ENCODE assay signal across 21 cellular contexts in genomic region chr5:126872558-126873349, GRCh38.
"Had no signal": no experiment of that assay in that cellular context is flagged by ENCODE, and none has a peak within 500 bp of the region (broad histone marks: within the 10 kb centered on the region; RNA-seq: fewer than 3 reads in every experiment).

No MANE protein-coding gene starts in this region.

- ATAC-seq: activated naive CD4-positive, alpha-beta T cell treated with anti-CD3 and anti-CD28 coated beads, Interleukin-2, amount 50 U/mL, for 72 hours; esophagus mucosa; lower lobe of right lung; natural killer cell; stimulated activated naive CD8-positive, alpha-beta T cell treated with anti-CD3 and anti-CD28 coated beads, Interleukin-15, Interleukin-2, amounts not matched to agents 100 U/mL and 50 U/mL, for 24 hours had no signal

- H3K27me3 ChIP-seq: adrenal gland, right atrium auricular region, tibial artery had no signal

- H3K27ac ChIP-seq: adrenal gland, lower lobe of right lung, right atrium auricular region, tibial artery, VCaP had no signal

- H3K9me3 ChIP-seq: adrenal gland, lower lobe of right lung, right atrium auricular region, tibial artery had no signal

- H3K27ac Mint-ChIP-seq: activated T-helper 1 cell treated with anti-CD3 and anti-CD28 coated beads, Interleukin-12 subunit alpha, Interleukin-12 subunit beta, Interleukin-2, Interleukin-4 antibody, amounts not matched to agents 30 ng/mL and 10 ng/mL and 1 ng/mL, durations not matched to agents 14 hours and 24 hours and 36 hours; natural killer cell; progenitor cell of endocrine pancreas had no signal

- H3K4me3 ChIP-seq: adrenal gland, lower lobe of right lung, right atrium auricular region, skin epidermis, tibial artery had no signal

- H3K4me1 ChIP-seq: adrenal gland, lower lobe of right lung had no signal

- H3K9me3 Mint-ChIP-seq: activated naive CD4-positive, alpha-beta T cell treated with anti-CD3 and anti-CD28 coated beads, Interleukin-2, amount 50 U/mL, for 72 hours; activated T-helper 1 cell treated with anti-CD3 and anti-CD28 coated beads, Interleukin-12 subunit alpha, Interleukin-12 subunit beta, Interleukin-2, Interleukin-4 antibody, amounts not matched to agents 30 ng/mL and 10 ng/mL and 1 ng/mL, durations not matched to agents 14 hours and 24 hours and 36 hours; natural killer cell had no signal

- H3K36me3 Mint-ChIP-seq: natural killer cell had no signal

- H3K4me3 Mint-ChIP-seq: activated T-helper 1 cell treated with anti-CD3 and anti-CD28 coated beads, Interleukin-12 subunit alpha, Interleukin-12 subunit beta, Interleukin-2, Interleukin-4 antibody, amounts not matched to agents 30 ng/mL and 10 ng/mL and 1 ng/mL, durations not matched to agents 14 hours and 24 hours and 36 hours; natural killer cell had no signal

- H3K36me3 ChIP-seq: adrenal gland, lower lobe of right lung, right atrium auricular region, tibial artery had no signal

- DNase-seq: activated CD4-positive, alpha-beta T cell treated with anti-CD3 and anti-CD28 coated beads, Interleukin-2, amount 50 U/mL, for 4 hours; activated gamma-delta T cell treated with Interleukin-2 at 50 U/mL for 16 hours; activated T-cell treated with anti-CD3 and anti-CD28 coated beads for 4 hours; effector CD4-positive, alpha-beta T cell; foreskin fibroblast; hippocampal formation; lower lobe of right lung; natural killer cell; occipital lobe; stimulated activated naive CD8-positive, alpha-beta T cell treated with anti-CD3 and anti-CD28 coated beads, Interleukin-15, Interleukin-2, amounts not matched to agents 100 U/mL and 50 U/mL, for 24 hours; substantia nigra; T-helper 2 cell; tibial artery had no signal
